Comparison of ENCODE assay signal across 7 cellular contexts in the genomic region with DNA sequence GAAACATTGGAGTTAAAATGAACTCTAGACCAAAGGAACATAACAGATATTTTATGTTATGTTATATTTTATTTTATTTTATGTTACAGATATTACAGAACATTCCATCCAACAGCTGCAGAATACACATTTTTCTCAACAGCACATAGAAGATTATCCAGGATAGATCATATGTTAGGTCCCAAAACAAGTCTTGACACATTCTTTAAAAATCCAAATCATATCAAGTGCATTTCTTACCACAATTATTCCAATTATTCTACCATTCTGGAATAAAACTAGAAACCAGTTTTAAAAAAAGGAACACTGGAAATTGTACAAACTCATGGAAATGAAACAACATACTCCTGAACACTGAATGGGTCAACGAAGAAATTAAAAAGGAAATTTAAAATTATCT. TPM values are rescaled to one million over a fixed set of nuclear protein-coding genes. Genes with fewer than 3 reads are reported as not detected.
"Had no signal": no experiment of that assay in that cellular context is flagged by ENCODE, and none has a peak within 500 bp of the region (broad histone marks: within the 10 kb centered on the region; RNA-seq: fewer than 3 reads in every experiment).

No MANE protein-coding gene starts in this region.

- H3K27ac Mint-ChIP-seq: IgD-negative memory B cell had no signal

- H3K36me3 Mint-ChIP-seq: IgD-negative memory B cell had no signal

- ATAC-seq: HepG2, K562 had no signal

- H3K4me1 Mint-ChIP-seq: IgD-negative memory B cell had no signal

- FAIRE-seq: HepG2, HTR-8/SVneo, K562 had no signal

- H3K4me3 ChIP-seq: K562 had no signal

- H3K27ac ChIP-seq: HL-60 had no signal

- DNase-seq: IMR-90 had no signal

- H3K4me3 Mint-ChIP-seq: IgD-negative memory B cell had no signal

RNA-seq across cellular contexts. Expression of a gene that starts 31.7 kb away (rescaled TPM):
- total RNA-seq: HepG2, HT-29, K562 had no signal
- polyA plus RNA-seq: HepG2 had no signal
